8 cellular contexts compared by ENCODE assay signal in genomic region chr14:20857630-20858261, GRCh38. TPM values are rescaled to one million over a fixed set of nuclear protein-coding genes. Genes with fewer than 3 reads are reported as not detected.
DNase-seq lines count a peak whose midpoint lies in the region; ATAC-seq and TF ChIP-seq lines count a peak whose summit lies in the region.

No MANE protein-coding gene starts in this region.

- no peaks in the 10 kb centered on the region for H4K20me1 ChIP-seq in DND-41 (ENCODE audit: insufficient read depth, low read length)

- intact Hi-C loops in posterior vena cava (cut with DNase I): loop anchor here (10.0 kb wide), 1 partner anchor 117 kb away; no protein-coding TSS in a partner anchor

- H3K9ac ChIP-seq in DND-41 (ENCODE audit: low read depth, low read length): no peak overlapping the region

- no peak overlapping the region for H3K4me2 ChIP-seq in DND-41 (ENCODE audit: insufficient read depth, low read length)

- no peak overlapping the region for H3K4me3 Mint-ChIP-seq in glutamatergic neuron (ENCODE audit: unreplicated experiment)

- H3K4me3 ChIP-seq in DND-41 (ENCODE audit: low read depth in 1 of 2, low read length in 2 of 2): no peak overlapping the region

- no peaks in the 10 kb centered on the region for H3K4me1 Mint-ChIP-seq in glutamatergic neuron (ENCODE audit: low read depth, unreplicated experiment)

- no peak overlapping the region for H3K27ac ChIP-seq in DND-41 (ENCODE audit: low read length)

- H3K9me3 ChIP-seq in DND-41 (ENCODE audit: insufficient read depth, low read length, severe bottlenecking): no peaks in the 10 kb centered on the region

- H3K36me3 Mint-ChIP-seq in glutamatergic neuron (ENCODE audit: unreplicated experiment): peaks cover 9% of the 10 kb centered on the region

- ATAC-seq in DND-41 (ENCODE audit: insufficient read depth, low read depth) (peak; percentile 86), GM19324 (IDR thresholded peaks at IDR 0.05; ENCODE audit: low FRiP score, unreplicated experiment) (no peak)

- no peaks in the 10 kb centered on the region for H3K36me3 ChIP-seq in DND-41 (ENCODE audit: insufficient read depth, low read length)

- TF ChIP-seq CTCF in DND-41 (IDR thresholded peaks at IDR 0.05; ENCODE audit: borderline replicate concordance, extremely low read depth, low read length, poor library complexity, severe bottlenecking) (peak; percentile 95), glutamatergic neuron (IDR thresholded peaks at IDR 0.05; ENCODE audit: partially characterized antibody, unreplicated experiment) (peak; percentile 98)

- H3K27me3 ChIP-seq in DND-41 (ENCODE audit: insufficient read depth, low read length, poor library complexity): peaks cover 6% of the 10 kb centered on the region

- H2AFZ ChIP-seq in DND-41 (ENCODE audit: low read depth, low read length): peak overlapping the region; percentile 21; the same call in 1 of the 2 replicates

- H3K4me1 ChIP-seq in DND-41 (ENCODE audit: insufficient read depth, low read length): no peaks in the 10 kb centered on the region

- H3K27ac Mint-ChIP-seq in glutamatergic neuron (ENCODE audit: unreplicated experiment): no peak overlapping the region

- peak; percentile 70 for DNase-seq in DND-41
- DNase-seq in HuH-7 (ENCODE audit: low spot score): peak; percentile 55
- DNase-seq in SHP77 (lab: John Stamatoyannopoulos, UW): peak; percentile 53 to 75
- DNase-seq in activated effector memory CD4-positive, alpha-beta T cell treated with anti-CD3 and anti-CD28 coated beads, Interleukin-2, amount 50 U/mL, for 16 hours: peak; percentile 90
- DNase-seq in glutamatergic neuron: peak; percentile 72
- DNase-seq in posterior vena cava (ENCODE audit: low spot score): peak; percentile 87
- peak; percentile 65 for DNase-seq in ureter (ENCODE audit: low spot score)

- no peaks in the 10 kb centered on the region for H3K79me2 ChIP-seq in DND-41 (ENCODE audit: insufficient read depth, low read length)

- no peaks in the 10 kb centered on the region for H3K27me3 Mint-ChIP-seq in glutamatergic neuron (ENCODE audit: unreplicated experiment)

- H3K9me3 Mint-ChIP-seq in glutamatergic neuron (ENCODE audit: unreplicated experiment): peaks cover 1% of the 10 kb centered on the region

RNA-seq across cellular contexts. Expression of gene RNASE3, which starts 33.4 kb away (rescaled TPM):
- not detected for total RNA-seq in glutamatergic neuron (ENCODE audit: unreplicated experiment)
- under 1 TPM; 0.48 to 0.60 TPM for total RNA-seq in posterior vena cava
- total RNA-seq in ureter: not detected

RNA-seq across cellular contexts. Expression of gene RNASE1, which starts 55.1 kb away (rescaled TPM):
- total RNA-seq in glutamatergic neuron (ENCODE audit: unreplicated experiment): not detected
- 100 to 1,000 TPM; 222 to 363 TPM for total RNA-seq in posterior vena cava
- 67.3 TPM for total RNA-seq in ureter

Comparison
In these comparisons a context has a peak if more than half of its experiments do, and no peak if none do; other contexts are left out.
1. RNA of gene RNASE1, which starts 55.1 kb away (total RNA-seq): 222 to 363 TPM in posterior vena cava and 67.3 TPM in ureter (single experiment); not detected in glutamatergic neuron (single experiment); every median in the first group is over 10 times any median in the second.
2. Peak in every context shown above with its lines, with median percentiles within 50 percentile points of each other: DNase-seq.